ENCODE assay signal across 10 cellular contexts in genomic region chr6:56756219-56756789, GRCh38.
DNase-seq lines count a peak whose midpoint lies in the region; ATAC-seq and TF ChIP-seq lines count a peak whose summit lies in the region.
"Had no signal": no experiment of that assay in that cellular context is flagged by ENCODE, and none has a peak within 500 bp of the region (broad histone marks: within the 10 kb centered on the region; RNA-seq: fewer than 3 reads in every experiment).

No MANE protein-coding gene starts in this region.

- H3K9ac ChIP-seq in SK-N-MC (ENCODE audit: insufficient read length) = peak overlapping the region; percentile 11

- DNase-seq in CD1c-positive myeloid dendritic cell (ENCODE audit: extremely low spot score) = peak; percentile 15
- no peak for DNase-seq in SK-N-MC (ENCODE audit: low read depth, low spot score)
- no peak for DNase-seq in left ventricle myocardium inferior
- peak; percentile 65 for DNase-seq in pons (ENCODE audit: low spot score)
- no peak for DNase-seq in SIG-M5 (lab: John Stamatoyannopoulos, UW)
- DNase-seq in GM13977 (ENCODE audit: low spot score) = no peak
- DNase-seq: activated T-cell treated with anti-CD3 and anti-CD28 coated beads for 4 hours, KG1 had no signal

- TF ChIP-seq CTCF in left ventricle myocardium inferior (IDR thresholded peaks at IDR 0.05; ENCODE audit: borderline replicate concordance) = no peak
- TF ChIP-seq CTCF in GM13977 (IDR thresholded peaks at IDR 0.05; ENCODE audit: extremely low read depth, insufficient read depth, missing control alignments) = no peak

- intact Hi-C loops in left ventricle myocardium inferior (cut with micrococcal nuclease) = no loop called here

- no peak overlapping the region for H3K4me3 ChIP-seq in SK-N-MC
- no peak overlapping the region for H3K4me3 ChIP-seq in left ventricle myocardium inferior

- peaks cover 85% of the 10 kb centered on the region for H3K4me1 ChIP-seq in left ventricle myocardium inferior

- in situ Hi-C loops in GM13977 (cut with MboI; ENCODE audit: low pct_unique_long_range_greater_than_20kb, low sequenced_read_pairs, unreplicated experiment) = no loop called here

- H3K9me3 ChIP-seq in SK-N-MC (ENCODE audit: low read depth, low read length) (no peaks in the 10 kb centered on the region), left ventricle myocardium inferior (replicated peaks) (no peaks in the 10 kb centered on the region)

- H3K27ac ChIP-seq in SK-N-MC (peak overlapping the region; percentile 60), left ventricle myocardium inferior (replicated peaks) (peak overlapping the region; percentile 55)

- no peaks in the 10 kb centered on the region for H3K27me3 ChIP-seq in left ventricle myocardium inferior (ENCODE audit: low read depth)

- peaks cover under 1% of the 10 kb centered on the region; the same call in 1 of the 2 replicates for H3K36me3 ChIP-seq in SK-N-MC (ENCODE audit: insufficient read depth, low read length)
- no peaks in the 10 kb centered on the region for H3K36me3 ChIP-seq in left ventricle myocardium inferior

- ATAC-seq in HG02938 (IDR thresholded peaks at IDR 0.05; ENCODE audit: unreplicated experiment) (no peak), HG02588 (IDR thresholded peaks at IDR 0.05; ENCODE audit: unreplicated experiment) (no peak)

Comparison
In these comparisons a context has a peak if more than half of its experiments do, and no peak if none do; other contexts are left out.
1. DNase-seq: peak in CD1c-positive myeloid dendritic cell (single experiment) and pons (single experiment); none in SK-N-MC (single experiment), left ventricle myocardium inferior (single experiment), SIG-M5 (single experiment) and GM13977 (single experiment).